ENCODE assay signal across 1 cellular context in the genomic region with DNA sequence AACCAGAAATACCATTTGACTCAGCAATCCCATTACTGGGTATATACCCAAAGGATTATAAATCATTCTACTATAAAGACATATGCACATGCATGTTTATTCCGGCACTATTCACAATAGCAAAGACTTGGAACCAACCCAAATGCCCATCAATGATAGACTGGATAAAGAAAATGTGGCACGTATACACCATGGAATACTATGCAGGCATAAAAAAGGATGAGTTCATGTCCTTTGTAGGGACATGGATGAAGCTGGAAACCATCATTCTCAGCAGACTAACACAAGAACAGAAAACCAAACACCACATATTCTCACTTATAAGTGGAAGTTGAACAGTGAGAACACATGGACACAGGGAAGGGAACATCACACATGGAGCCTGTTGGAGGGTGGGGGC.
TF ChIP-seq lines count a peak whose summit lies in the region.
"Not testable (repeated sequence)": the region's sequence is repeated elsewhere in the genome, so short reads cannot be mapped to it uniquely, and the experiment has no call there.

No MANE protein-coding gene starts in this region.

- POLR2A ChIA-PET in HEK293 (lab: Yijun Ruan, JAX) = not testable (repeated sequence)

- H3K9me3 ChIP-seq in HEK293 (ENCODE audit: control insufficient read depth, insufficient read depth, low read depth, low read length) = not testable (repeated sequence)

- CTCF ChIA-PET in HEK293 (lab: Yijun Ruan, JAX) = not testable (repeated sequence)

- TF ChIP-seq CTCF in HEK293 (tag by site-specific recombination; IDR thresholded peaks at IDR 0.05) = not testable (repeated sequence)

- peaks cover 13% of the 10 kb centered on the region; the same call in 1 of the 2 replicates for H3K4me1 ChIP-seq in HEK293 (ENCODE audit: control insufficient read depth, insufficient read depth, low read length)

- not testable (repeated sequence) for H3K27ac ChIP-seq in HEK293 (ENCODE audit: extremely low read depth, low read depth, low read length)

- H3K4me3 ChIP-seq in HEK293 (ENCODE audit: low read depth, low read length) = not testable (repeated sequence)

- H3K36me3 ChIP-seq in HEK293 (ENCODE audit: control insufficient read depth in 2 of 2, insufficient read depth in 1 of 2, low read length in 2 of 2) = not testable (repeated sequence)

TF ChIP-seq in HEK293, 187 proteins besides CTCF, POLR2A, EP300 and RAD21:
- TF ChIP-seq, protein P1, sequence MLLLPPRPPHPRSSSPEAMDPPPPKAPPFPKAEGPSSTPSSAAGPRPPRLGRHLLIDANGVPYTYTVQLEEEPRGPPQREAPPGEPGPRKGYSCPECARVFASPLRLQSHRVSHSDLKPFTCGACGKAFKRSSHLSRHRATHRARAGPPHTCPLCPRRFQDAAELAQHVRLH (tag by site-specific recombination; IDR thresholded peaks at IDR 0.05) = peak; percentile 58
- TF ChIP-seq ZNF146 (tag by site-specific recombination; IDR thresholded peaks at IDR 0.05) = peak; percentile 91
